Comparison of ENCODE assay signal across 10 cellular contexts in the genomic region with DNA sequence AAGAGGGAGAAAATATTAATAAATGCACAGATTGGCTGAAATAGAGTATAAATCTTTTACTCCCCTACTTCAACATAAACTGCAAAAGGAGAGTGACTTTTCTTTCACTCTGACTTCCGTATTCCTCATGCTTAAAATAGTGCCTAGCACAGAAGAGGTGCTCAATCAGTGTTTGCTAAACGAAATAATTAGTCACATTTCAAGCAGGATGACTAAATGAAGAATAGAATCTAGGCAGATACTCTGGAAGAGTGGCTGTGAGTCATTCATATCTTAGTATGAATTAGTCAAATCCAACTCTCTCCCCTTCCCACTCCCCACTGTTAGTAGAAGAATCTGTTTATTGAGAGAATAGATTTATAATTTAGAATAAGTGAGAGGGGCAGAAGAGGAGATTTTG. TPM values are rescaled to one million over a fixed set of nuclear protein-coding genes. Genes with fewer than 3 reads are reported as not detected.
DNase-seq lines count a peak whose midpoint lies in the region; ATAC-seq, FAIRE-seq and TF ChIP-seq lines count a peak whose summit lies in the region.
"Had no signal": no experiment of that assay in that cellular context is flagged by ENCODE, and none has a peak within 500 bp of the region (broad histone marks: within the 10 kb centered on the region; RNA-seq: fewer than 3 reads in every experiment).

No MANE protein-coding gene starts in this region.

- H3K9me3 ChIP-seq in right atrium auricular region (no peaks in the 10 kb centered on the region), esophagus squamous epithelium (no peaks in the 10 kb centered on the region), upper lobe of right lung (no peaks in the 10 kb centered on the region)
- H3K9me3 ChIP-seq: pancreas had no signal

- intact Hi-C loops in Right ventricle myocardium inferior (cut with DNase I) (loop anchor here (10.0 kb wide), 1 partner anchor 710 kb away; the partner anchor contains the start of gene AK3), esophagus squamous epithelium (cut with DNase I) (no loop called here), upper lobe of right lung (cut with DNase I) (no loop called here)

- ATAC-seq in Right ventricle myocardium inferior (no peak), upper lobe of right lung (peak; percentile 19), GM19397 (IDR thresholded peaks at IDR 0.05; ENCODE audit: unreplicated experiment) (no peak), HG03280 (IDR thresholded peaks at IDR 0.05; ENCODE audit: unreplicated experiment) (no peak)
- ATAC-seq: pancreas had no signal

- no peak for DNase-seq in right atrium auricular region (ENCODE audit: low spot score)
- no peak for DNase-seq in Right ventricle myocardium inferior (ENCODE audit: missing footprints)
- peak; percentile 70 for DNase-seq in RCC 7860 (ENCODE audit: low spot score)
- no peak for DNase-seq in esophagus squamous epithelium (lab: John Stamatoyannopoulos, UW)
- DNase-seq in upper lobe of right lung = no peak
- no peak for DNase-seq in SK-N-DZ (ENCODE audit: low spot score)
- DNase-seq: DMS 273 treated with DMSO at 0.1 percent for 48 hours, pancreas had no signal

- H3K27ac ChIP-seq in right atrium auricular region = peak overlapping the region; percentile 11 to 67
- peak overlapping the region in 3 of 4 donors; percentile 68 to 76 (median 70) for H3K27ac ChIP-seq in esophagus squamous epithelium
- H3K27ac ChIP-seq in upper lobe of right lung = peak overlapping the region; percentile 55
- H3K27ac ChIP-seq: pancreas had no signal

- peak; percentile 91 for FAIRE-seq in RCC 7860 (lab: Jason Lieb, UNC)
- FAIRE-seq: pancreas had no signal

- H3K27me3 ChIP-seq in right atrium auricular region (no peaks in the 10 kb centered on the region), esophagus squamous epithelium (no peaks in the 10 kb centered on the region), upper lobe of right lung (no peaks in the 10 kb centered on the region)
- H3K27me3 ChIP-seq: pancreas had no signal

- TF ChIP-seq CTCF in right atrium auricular region (IDR thresholded peaks at IDR 0.05) (no peak), esophagus squamous epithelium (IDR thresholded peaks at IDR 0.05) (no peak), upper lobe of right lung (IDR thresholded peaks at IDR 0.05) (no peak)

- peaks cover 0 to 9% of the 10 kb centered on the region in 2 donors for H3K4me1 ChIP-seq in right atrium auricular region
- peaks cover 6 to 49% (median 18%) of the 10 kb centered on the region in 3 donors for H3K4me1 ChIP-seq in esophagus squamous epithelium
- H3K4me1 ChIP-seq in upper lobe of right lung = peaks cover 26% of the 10 kb centered on the region

- H3K4me3 ChIP-seq in right atrium auricular region = no peak overlapping the region
- H3K4me3 ChIP-seq in esophagus squamous epithelium = no peak overlapping the region
- peak overlapping the region; percentile 5 for H3K4me3 ChIP-seq in upper lobe of right lung
- H3K4me3 ChIP-seq: pancreas had no signal

- H3K36me3 ChIP-seq in right atrium auricular region (peaks cover 5% of the 10 kb centered on the region), esophagus squamous epithelium (peaks cover 0 to 8% (median 0%) of the 10 kb centered on the region in 3 donors), upper lobe of right lung (peaks cover 13% of the 10 kb centered on the region)
- H3K36me3 ChIP-seq: pancreas had no signal

- no peak for TF ChIP-seq POLR2A in esophagus squamous epithelium (IDR thresholded peaks at IDR 0.05)

- 10 to 26% methylated on average over 2 of the region's 2 CpGs for WGBS in esophagus squamous epithelium, 2 donors

RNA-seq across cellular contexts. Expression of gene CD274, which starts 4.8 kb away (rescaled TPM):
- total RNA-seq in right atrium auricular region = 10 to 100 TPM in 1 of 2 donors, 1 to 10 TPM in 1; 6.6 to 14.1 TPM
- 12.0 TPM for total RNA-seq in Right ventricle myocardium inferior
- total RNA-seq in esophagus squamous epithelium = 1 to 10 TPM; 1.3 to 3.5 (median 2.2) TPM
- total RNA-seq in upper lobe of right lung = 25.9 TPM
- not detected in 2 replicates for polyA plus RNA-seq in SK-N-DZ (2014; cell fraction: cytosol; rRNA removed)
- polyA plus RNA-seq in SK-N-DZ (2014; cell fraction: nucleus; rRNA removed) = not detected in 2 replicates

RNA-seq across cellular contexts. Expression of gene PLGRKT, which starts 17.5 kb away (rescaled TPM):
- total RNA-seq in right atrium auricular region (10 to 100 TPM; 17.6 to 30.4 TPM), Right ventricle myocardium inferior (44.3 TPM), esophagus squamous epithelium (10 to 100 TPM; 13.4 to 25.6 (median 20.0) TPM), upper lobe of right lung (18.0 TPM)
- polyA plus RNA-seq in SK-N-DZ (2014; cell fraction: cytosol; rRNA removed) = 20.8 and 23.5 TPM in 2 replicates
- polyA plus RNA-seq in SK-N-DZ (2014; cell fraction: nucleus; rRNA removed) = 6.3 and 12.2 TPM in 2 replicates

RNA-seq across cellular contexts. Expression of gene PDCD1LG2, which starts 55.1 kb away (rescaled TPM):
- total RNA-seq in right atrium auricular region (1 to 10 TPM; 2.2 to 2.9 TPM), Right ventricle myocardium inferior (3.3 TPM), esophagus squamous epithelium (1 to 10 TPM in 1 of 4 donors, under 1 TPM in 3; 0.23 to 3.6 (median 0.31) TPM), upper lobe of right lung (6.3 TPM)
- not detected in 2 replicates for polyA plus RNA-seq in SK-N-DZ (2014; cell fraction: cytosol; rRNA removed)
- polyA plus RNA-seq in SK-N-DZ (2014; cell fraction: nucleus; rRNA removed) = not detected in 2 replicates
